9 cellular contexts compared by ENCODE assay signal in genomic region chr12:59041241-59042121, GRCh38.
A peak's percentile ranks its signal among the peaks of the same experiment; 100 is the strongest.
DNase-seq lines count a peak whose midpoint lies in the region; ATAC-seq, FAIRE-seq and TF ChIP-seq lines count a peak whose summit lies in the region.
"Had no signal": no experiment of that assay in that cellular context is flagged by ENCODE, and none has a peak within 500 bp of the region (broad histone marks: within the 10 kb centered on the region; RNA-seq: fewer than 3 reads in every experiment).

No MANE protein-coding gene starts in this region.

- H3K27me3 ChIP-seq in HCT116 (ENCODE audit: insufficient read depth, low read length) (no peaks in the 10 kb centered on the region), ascending aorta (no peaks in the 10 kb centered on the region), gastroesophageal sphincter (no peaks in the 10 kb centered on the region), skeletal muscle tissue (ENCODE audit: control insufficient read depth in 3 of 3, insufficient read depth in 3 of 3, low read length in 3 of 3) (no peaks in the 10 kb centered on the region)

- H3K9me3 ChIP-seq in HCT116 (ENCODE audit: control insufficient read depth in 1 of 2, insufficient read depth in 1 of 2, low read depth in 1 of 2, low read length in 2 of 2) (no peaks in the 10 kb centered on the region), ascending aorta (no peaks in the 10 kb centered on the region), gastroesophageal sphincter (no peaks in the 10 kb centered on the region), skeletal muscle tissue (ENCODE audit: control insufficient read depth in 3 of 3, low read length in 3 of 3) (no peaks in the 10 kb centered on the region), kidney (ENCODE audit: control insufficient read depth in 1 of 2, low read length in 2 of 2) (no peaks in the 10 kb centered on the region)

- H3K4me1 Mint-ChIP-seq in WTC11, result peaks cover 28% of the 10 kb centered on the region

- H3K27ac Mint-ChIP-seq in WTC11, result no peak overlapping the region

- no peak overlapping the region for H3K9ac ChIP-seq in HCT116 (ENCODE audit: low read length)
- no peak overlapping the region for H3K9ac ChIP-seq in skeletal muscle tissue (ENCODE audit: low read depth in 1 of 3, low read length in 3 of 3)
- no peak overlapping the region for H3K9ac ChIP-seq in kidney (ENCODE audit: low read length in 2 of 2)

- no peak for FAIRE-seq in kidney (lab: Jason Lieb, UNC)

- peak overlapping the region; percentile 34 for H2AFZ ChIP-seq in HCT116 (ENCODE audit: low read depth, low read length, poor library complexity, severe bottlenecking)

- H3K27me3 Mint-ChIP-seq in WTC11 (ENCODE audit: low read depth), result no peaks in the 10 kb centered on the region

- no peak for TF ChIP-seq RAD21 in HCT116 (IDR thresholded peaks at IDR 0.05; ENCODE audit: low read depth)

- TF ChIP-seq POLR2A in HCT116 (IDR thresholded peaks at IDR 0.05; ENCODE audit: borderline replicate concordance, extremely low read depth, insufficient read depth, insufficient read length) (no peak), gastroesophageal sphincter (IDR thresholded peaks at IDR 0.05) (no peak)

- no peaks in the 10 kb centered on the region for H4K20me1 ChIP-seq in HCT116 (ENCODE audit: insufficient read depth)

- WGBS in gastroesophageal sphincter (ENCODE audit: low coverage in 1 of 2), 2 donors, result 10 to 19% methylated on average over 4 of the region's 4 CpGs

- POLR2A ChIA-PET in HCT116 (lab: Charles Lee) (no interaction called here), WTC11 (lab: Charles Lee) (no interaction called here)

- peak overlapping the region; percentile 40 for H3K4me2 ChIP-seq in HCT116 (ENCODE audit: low read length)

- H3K79me2 ChIP-seq in HCT116 (ENCODE audit: insufficient read depth, low read length), result no peaks in the 10 kb centered on the region

- RAD21 ChIA-PET in HCT116 (lab: Charles Lee; ENCODE audit: low non-redundant PET in 1 of 2, low total read pairs in 2 of 2, uncharacterized antibody in 2 of 2, unreplicated experiment in 2 of 2), result no interaction called here

- BruUV-seq in HCT116 (replicated peaks; lab: Mats Ljungman, UMichigan), result no TSS peak

- no peaks in the 10 kb centered on the region for H3K36me3 Mint-ChIP-seq in WTC11

- no peaks in the 10 kb centered on the region for H3K36me3 ChIP-seq in HCT116 (ENCODE audit: control insufficient read depth in 1 of 2, insufficient read depth in 2 of 2, low read length in 2 of 2)
- H3K36me3 ChIP-seq in ascending aorta, result no peaks in the 10 kb centered on the region
- H3K36me3 ChIP-seq in gastroesophageal sphincter, result no peaks in the 10 kb centered on the region
- H3K36me3 ChIP-seq in skeletal muscle tissue (ENCODE audit: control insufficient read depth in 3 of 3, insufficient read depth in 3 of 3, low read length in 3 of 3), result no peaks in the 10 kb centered on the region
- H3K36me3 ChIP-seq in kidney (ENCODE audit: control insufficient read depth in 1 of 2, insufficient read depth in 2 of 2, low read length in 2 of 2), result no peaks in the 10 kb centered on the region

- H3K4me3 ChIP-seq in HCT116 (replicated peaks in 1 of 2; ENCODE audit: low read depth in 1 of 2, low read length in 2 of 2), result peak overlapping the region in 1 of 2 experiments; percentile 0; a peak in 1 of 4 replicates
- peak overlapping the region in 1 of 2 donors; percentile 23 for H3K4me3 ChIP-seq in ascending aorta
- no peak overlapping the region for H3K4me3 ChIP-seq in gastroesophageal sphincter
- no peak overlapping the region for H3K4me3 ChIP-seq in skeletal muscle tissue (ENCODE audit: low read length in 3 of 3)
- no peak overlapping the region for H3K4me3 ChIP-seq in kidney (ENCODE audit: low read length in 2 of 2)

- no peak for TF ChIP-seq CTCF in HCT116 (IDR thresholded peaks at IDR 0.05 in 2 of 3, conservative IDR thresholded peaks at IDR 0.05 in 1 of 3; ENCODE audit: borderline replicate concordance in 1 of 3, insufficient read depth in 1 of 3, low read depth in 2 of 3, low read length in 2 of 3)
- no peak for TF ChIP-seq CTCF in ascending aorta (IDR thresholded peaks at IDR 0.05)
- TF ChIP-seq CTCF in gastroesophageal sphincter (IDR thresholded peaks at IDR 0.05), result no peak
- no peak for TF ChIP-seq CTCF in GM13976 (IDR thresholded peaks at IDR 0.05; ENCODE audit: borderline replicate concordance, control extremely low read depth, extremely low read depth, insufficient read depth, missing control alignments)
- no peak for TF ChIP-seq CTCF in WTC11 (IDR thresholded peaks at IDR 0.05)
- no peak for TF ChIP-seq CTCF in kidney (IDR thresholded peaks at IDR 0.05; ENCODE audit: borderline replicate concordance, extremely low read depth, insufficient read depth)

- no peaks in the 10 kb centered on the region for H3K9me3 Mint-ChIP-seq in WTC11

- ATAC-seq in HCT116 (peak; percentile 69), gastroesophageal sphincter (peak; percentile 82), WTC11 (no peak), GM21619 (IDR thresholded peaks at IDR 0.05; ENCODE audit: unreplicated experiment) (no peak)

- H3K27ac ChIP-seq in HCT116 (ENCODE audit: low read depth, low read length) (peak overlapping the region; percentile 37; the same call in 1 of the 2 replicates), ascending aorta (peak overlapping the region; percentile 65 to 75), gastroesophageal sphincter (peak overlapping the region; percentile 59 to 82 (median 74)), skeletal muscle tissue (ENCODE audit: low read depth, low read length) (peak overlapping the region; percentile 15), kidney (ENCODE audit: low read depth in 2 of 2, low read length in 2 of 2) (no peak overlapping the region)

- DNase-seq in HCT116 (ENCODE audit: low read depth, low spot score) (peak; percentile 36), ascending aorta (ENCODE audit: low spot score in 2 of 2) (no peak), GM13976 (ENCODE audit: low spot score) (no peak), WTC11 (ENCODE audit: low spot score) (no peak), kidney (no peak)
- DNase-seq: hypothalamus had no signal

- CTCF ChIA-PET in HCT116 (lab: Charles Lee), result interaction anchor here (0.6 kb wide), 1 partner anchor 226 kb away, joined by 3 read pairs; no protein-coding TSS in a partner anchor
- CTCF ChIA-PET in WTC11 (lab: Charles Lee), result interaction anchor here (0.8 kb wide), 1 partner anchor 501 kb away, joined by 5 read pairs; no protein-coding TSS in a partner anchor

- no peak overlapping the region for H3K4me3 Mint-ChIP-seq in WTC11

- H3K9me2 ChIP-seq in HCT116 (ENCODE audit: insufficient read depth), result 0 out of 2 replicates have a peak, but pooled peaks cover 4% of the 10 kb centered on the region

- no peak for TF ChIP-seq EP300 in gastroesophageal sphincter (IDR thresholded peaks at IDR 0.05)

- intact Hi-C loops in HCT116 (cut with micrococcal nuclease) (no loop called here), ascending aorta (cut with DNase I) (loop anchor here (5.0 to 10.0 kb wide), 2 partner anchors 111 to 617 kb away; no protein-coding TSS in a partner anchor), kidney (cut with DNase I) (no loop called here)

- in situ Hi-C loops in GM13976 (cut with MboI; ENCODE audit: low sequenced_read_pairs, unreplicated experiment), result no loop called here

- H3K4me1 ChIP-seq in HCT116 (ENCODE audit: control insufficient read depth in 1 of 2, insufficient read depth in 2 of 2, low read length in 2 of 2), result peaks cover 16 to 18% of the 10 kb centered on the region in 2 experiments
- peaks cover 0 to 12% of the 10 kb centered on the region in 2 donors for H3K4me1 ChIP-seq in ascending aorta
- H3K4me1 ChIP-seq in gastroesophageal sphincter, result peaks cover 0 to 33% (median 3%) of the 10 kb centered on the region in 3 donors
- H3K4me1 ChIP-seq in skeletal muscle tissue (ENCODE audit: control insufficient read depth in 3 of 3, insufficient read depth in 3 of 3, low read length in 3 of 3), result no peaks in the 10 kb centered on the region
- peaks cover 0 to 5% of the 10 kb centered on the region in 2 donors for H3K4me1 ChIP-seq in kidney (ENCODE audit: control insufficient read depth in 1 of 2, insufficient read depth in 1 of 2, low read depth in 1 of 2, low read length in 2 of 2)

TF ChIP-seq in HCT116, 20 proteins besides CTCF, POLR2A, EP300 and RAD21 (continues in another document):
- TF ChIP-seq ZFX (IDR thresholded peaks at IDR 0.05), result no peak
- TF ChIP-seq JUND (IDR thresholded peaks at IDR 0.05), result peak; percentile 51
- TF ChIP-seq SRF (IDR thresholded peaks at IDR 0.05; ENCODE audit: low read depth), result no peak
- peak; percentile 79 for TF ChIP-seq CEBPB (IDR thresholded peaks at IDR 0.05; ENCODE audit: low read depth)
- no peak for TF ChIP-seq TCF7L2 (IDR thresholded peaks at IDR 0.05; ENCODE audit: borderline replicate concordance, extremely low read depth, insufficient read depth, insufficient read length)

TF ChIP-seq in WTC11, 78 proteins besides CTCF, POLR2A, EP300 and RAD21 (continues in another document):
- TF ChIP-seq STAT6 (CRISPR knock-in tag; conservative IDR thresholded peaks at IDR 0.05; ENCODE audit: low read depth) (no peak), ZNF121 (CRISPR knock-in tag; IDR thresholded peaks at IDR 0.05) (no peak), JUN (CRISPR knock-in tag; IDR thresholded peaks at IDR 0.05) (no peak), E2F1 (CRISPR knock-in tag; IDR thresholded peaks at IDR 0.05) (no peak)

Comparison
In these comparisons a context has a peak if more than half of its experiments do, and no peak if none do; other contexts are left out.
1. ATAC-seq: peak in HCT116 (single experiment) and gastroesophageal sphincter (single experiment); none in WTC11 (single experiment) and GM21619 (single experiment).
2. H3K27ac ChIP-seq: peak in HCT116 (single experiment), ascending aorta (2 of 2), gastroesophageal sphincter (4 of 4) and skeletal muscle tissue (single experiment); none in kidney (0 of 2).
3. Of the 4 proteins assayed by ChIP-seq in both WTC11 and HCT116: peak only in WTC11: none; only in HCT116: SP1; in both: none; in neither: 3.